In genomic region chr10:3231951-3232730, GRCh38 we compare ENCODE assay signal across 18 cellular contexts. TPM values are rescaled to one million over a fixed set of nuclear protein-coding genes. Genes with fewer than 3 reads are reported as not detected.
A peak's percentile ranks its signal among the peaks of the same experiment; 100 is the strongest.
DNase-seq lines count a peak whose midpoint lies in the region; ATAC-seq and TF ChIP-seq lines count a peak whose summit lies in the region.
"Had no signal": no experiment of that assay in that cellular context is flagged by ENCODE, and none has a peak within 500 bp of the region (broad histone marks: within the 10 kb centered on the region; RNA-seq: fewer than 3 reads in every experiment).

No MANE protein-coding gene starts in this region.

- H3K4me3 Mint-ChIP-seq in HFFc6, result no peak overlapping the region
- H3K4me3 Mint-ChIP-seq in chondrocyte (ENCODE audit: unreplicated experiment), result peak overlapping the region; percentile 54
- H3K4me3 Mint-ChIP-seq: CD8-positive, alpha-beta T cell; nephron had no signal

- H3K36me3 Mint-ChIP-seq in HFFc6 (ENCODE audit: low read depth), result no peaks in the 10 kb centered on the region; the same call in 1 of the 2 replicates
- no peaks in the 10 kb centered on the region for H3K36me3 Mint-ChIP-seq in chondrocyte (ENCODE audit: low read depth)
- H3K36me3 Mint-ChIP-seq: CD8-positive, alpha-beta T cell had no signal

- H3K4me1 ChIP-seq in SJCRH30, result peaks cover 13% of the 10 kb centered on the region; the same call in 1 of the 2 replicates
- H3K4me1 ChIP-seq: uterus had no signal

- peak; percentile 21 for TF ChIP-seq CTCF in AG04449 (IDR thresholded peaks at IDR 0.05; ENCODE audit: insufficient read depth, low read length, missing control alignments)
- peak; percentile 19; the same call in 1 of the 2 replicates for TF ChIP-seq CTCF in HFFc6 (IDR thresholded peaks at IDR 0.05)
- peak; percentile 79 for TF ChIP-seq CTCF in chondrocyte (IDR thresholded peaks at IDR 0.05)

- no peaks in the 10 kb centered on the region for H3K27me3 ChIP-seq in SJCRH30
- H3K27me3 ChIP-seq: uterus had no signal

- H3K27ac ChIP-seq in SJCRH30, result no peak overlapping the region
- H3K27ac ChIP-seq: uterus had no signal

- no peak for ATAC-seq in GM19328 (IDR thresholded peaks at IDR 0.05; ENCODE audit: unreplicated experiment)
- ATAC-seq in HG03342 (IDR thresholded peaks at IDR 0.05; ENCODE audit: unreplicated experiment), result no peak
- no peak for ATAC-seq in HG02678 (IDR thresholded peaks at IDR 0.05; ENCODE audit: unreplicated experiment)
- ATAC-seq: A549; CD8-positive, alpha-beta T cell; stimulated activated naive CD8-positive, alpha-beta T cell treated with anti-CD3 and anti-CD28 coated beads, Interleukin-15, Interleukin-2, amounts not matched to agents 100 U/mL and 50 U/mL, for 24 hours had no signal

- POLR2A ChIA-PET in AG04449 (lab: Yijun Ruan, JAX), result interaction anchor here (0.9 to 1.2 kb wide), 2 partner anchors 540 to 553 kb away, joined by 3 to 5 read pairs; partner anchors contain the start of gene KLF6

- no peaks in the 10 kb centered on the region for H3K36me3 ChIP-seq in SJCRH30
- H3K36me3 ChIP-seq: uterus had no signal

- no peaks in the 10 kb centered on the region for H3K9me3 ChIP-seq in SJCRH30 (replicated peaks)
- H3K9me3 ChIP-seq: A549, uterus had no signal

- DNase-seq in AG04449 (ENCODE audit: low read depth, low spot score), result no peak
- no peak for DNase-seq in HFFc6
- DNase-seq in chondrocyte (ENCODE audit: low spot score), result no peak
- DNase-seq in islet precursor cell, result peak; percentile 40
- no peak for DNase-seq in SJCRH30
- DNase-seq: activated CD4-positive, alpha-beta T cell treated with anti-CD3 and anti-CD28 coated beads for 48 hours; activated naive CD4-positive, alpha-beta T cell treated with anti-CD3 and anti-CD28 coated beads, Interleukin-2, amount 50 U/mL, for 16 hours; CD8-positive, alpha-beta T cell; DND-41; NCI-H510A; SHP77 treated with DMSO at 0.1 percent for 48 hours; stimulated activated naive CD8-positive, alpha-beta T cell treated with anti-CD3 and anti-CD28 coated beads, Interleukin-15, Interleukin-2, amounts not matched to agents 100 U/mL and 50 U/mL, for 24 hours; uterus had no signal

- H3K27ac Mint-ChIP-seq in HFFc6, result no peak overlapping the region
- H3K27ac Mint-ChIP-seq in chondrocyte (ENCODE audit: unreplicated experiment), result peak overlapping the region; percentile 98
- H3K27ac Mint-ChIP-seq: CD8-positive, alpha-beta T cell; nephron had no signal

- H3K9me3 Mint-ChIP-seq in HFFc6 (no peaks in the 10 kb centered on the region; the same call in 1 of the 2 replicates), chondrocyte (ENCODE audit: low read depth) (no peaks in the 10 kb centered on the region)
- H3K9me3 Mint-ChIP-seq: CD8-positive, alpha-beta T cell had no signal

- no peak overlapping the region for H3K4me3 ChIP-seq in AG04449 (ENCODE audit: low read depth, low read length)
- no peak overlapping the region for H3K4me3 ChIP-seq in SJCRH30
- H3K4me3 ChIP-seq: A549, uterus had no signal

- H3K4me1 Mint-ChIP-seq in HFFc6 (ENCODE audit: low read depth) (no peaks in the 10 kb centered on the region; the same call in 1 of the 2 replicates), chondrocyte (ENCODE audit: low read depth) (peaks cover 5% of the 10 kb centered on the region)

- peaks cover 9% of the 10 kb centered on the region for H3K27me3 Mint-ChIP-seq in HFFc6 (ENCODE audit: insufficient read depth)
- H3K27me3 Mint-ChIP-seq in chondrocyte (ENCODE audit: low read depth), result no peaks in the 10 kb centered on the region

- CTCF ChIA-PET in AG04449 (lab: Yijun Ruan, JAX), result interaction anchor here (1.0 to 1.4 kb wide), 2 partner anchors 11 to 34 kb away, joined by 3 to 4 read pairs; no protein-coding TSS in a partner anchor

RNA-seq across cellular contexts. Expression of gene PITRM1, which starts 59.6 kb away (rescaled TPM):
- total RNA-seq in HFFc6 (2021; fragmentation: NEBNext Ultra II Directional; extraction: Animal tissue kit (Norgen Biotek cat#: 25700)), result 100 to 1,000 TPM; 106 to 124 (median 112) TPM
- 71.8 to 95.0 TPM (median 84.9 TPM) in 3 replicates for total RNA-seq in chondrocyte
- 43.0 and 51.4 TPM in 2 replicates for total RNA-seq in SJCRH30 (2014; rRNA removed; shearing (Covaris generic))

Comparison
In these comparisons a context has a peak if more than half of its experiments do, and no peak if none do; other contexts are left out.
1. CTCF ChIP-seq: peak in every context shown above with its lines; median percentile 79 in chondrocyte; 21 in AG04449; 19 in HFFc6.